30 cellular contexts compared by ENCODE assay signal in the genomic region with DNA sequence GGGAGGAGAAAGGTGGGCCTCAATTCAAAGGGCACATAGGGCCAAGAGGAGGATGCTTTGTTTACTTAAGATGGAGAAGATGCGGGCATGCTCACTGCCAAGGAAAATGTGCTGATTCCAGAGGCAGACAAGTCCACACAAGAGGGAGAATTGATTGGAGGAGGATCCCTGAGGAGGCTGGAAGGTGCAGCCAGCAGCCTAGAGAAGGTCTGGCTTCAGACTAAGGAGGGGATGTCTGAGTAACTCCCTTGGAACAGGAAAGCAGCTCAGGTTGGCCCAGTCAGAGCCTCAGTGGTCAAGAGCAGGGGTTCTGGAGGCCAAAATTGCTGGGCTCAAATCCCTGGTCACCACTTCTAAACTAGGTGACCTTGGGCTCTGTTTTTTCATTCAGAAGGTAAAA.
"Had no signal": no experiment of that assay in that cellular context is flagged by ENCODE, and none has a peak within 500 bp of the region (broad histone marks: within the 10 kb centered on the region; RNA-seq: fewer than 3 reads in every experiment).

No MANE protein-coding gene starts in this region.

- H3K27ac ChIP-seq: brain microvascular endothelial cell, esophagus squamous epithelium, WERI-Rb-1 had no signal

- H3K36me3 ChIP-seq: brain microvascular endothelial cell, esophagus squamous epithelium, WERI-Rb-1 had no signal

- H3K4me3 ChIP-seq: esophagus squamous epithelium had no signal

- FAIRE-seq: astrocyte, colon, frontal cortex had no signal

- H3K4me1 ChIP-seq: esophagus squamous epithelium had no signal

- H3K27me3 ChIP-seq: brain microvascular endothelial cell, esophagus squamous epithelium had no signal

- DNase-seq: activated B cell treated with CpG ODN at 0.5 μM for 24 hours; activated CD4-positive, alpha-beta T cell treated with anti-CD3 and anti-CD28 coated beads for 48 hours; activated CD4-positive, alpha-beta T cell treated with anti-CD3 and anti-CD28 coated beads, Interleukin-2, amount 50 U/mL, for 1 hour; activated CD4-positive, alpha-beta T cell treated with anti-CD3 and anti-CD28 coated beads, Interleukin-2, amount 50 U/mL, for 48 hours; activated CD8-positive, alpha-beta memory T cell treated with anti-CD3 and anti-CD28 coated beads for 24 hours; activated CD8-positive, alpha-beta T cell treated with anti-CD3 and anti-CD28 coated beads for 36 hours; activated effector memory CD4-positive, alpha-beta T cell treated with Interleukin-2 at 50 U/mL for 16 hours; activated gamma-delta T cell treated with Interleukin-2 at 50 U/mL for 16 hours; activated naive CD4-positive, alpha-beta T cell treated with anti-CD3 and anti-CD28 coated beads, Interleukin-2, amount 50 U/mL, for 16 hours; activated naive CD4-positive, alpha-beta T cell treated with Interleukin-2 at 50 U/mL for 16 hours; activated T-cell treated with anti-CD3 and anti-CD28 coated beads, Interleukin-2, amount 50 U/mL, for 4 hours; amniotic stem cell; anterior cingulate cortex; brain microvascular endothelial cell; caudate nucleus; cortex of kidney; dermis blood vessel endothelial cell; effector CD4-positive, alpha-beta T cell; effector memory CD8-positive, alpha-beta T cell; erythroblast; esophagus squamous epithelium; head of caudate nucleus; T-cell; T-helper 9 cell; WERI-Rb-1 had no signal

- ATAC-seq: activated CD4-positive, CD25-positive, alpha-beta regulatory T cell treated with anti-CD3 and anti-CD28 coated beads, Interleukin-2, amount 50 U/mL, for 24 hours; activated CD8-positive, alpha-beta T cell treated with anti-CD3 and anti-CD28 coated beads for 36 hours; activated T-cell treated with anti-CD3 and anti-CD28 coated beads, Interleukin-2, amount 50 U/mL, for 4 hours; activated T-helper 17 cell treated with anti-CD3 and anti-CD28 coated beads, Interleukin-2, amount 50 U/mL, for 72 hours; effector memory CD8-positive, alpha-beta T cell; T-cell had no signal
